ENCODE assay signal across 1 cellular context in the genomic region with DNA sequence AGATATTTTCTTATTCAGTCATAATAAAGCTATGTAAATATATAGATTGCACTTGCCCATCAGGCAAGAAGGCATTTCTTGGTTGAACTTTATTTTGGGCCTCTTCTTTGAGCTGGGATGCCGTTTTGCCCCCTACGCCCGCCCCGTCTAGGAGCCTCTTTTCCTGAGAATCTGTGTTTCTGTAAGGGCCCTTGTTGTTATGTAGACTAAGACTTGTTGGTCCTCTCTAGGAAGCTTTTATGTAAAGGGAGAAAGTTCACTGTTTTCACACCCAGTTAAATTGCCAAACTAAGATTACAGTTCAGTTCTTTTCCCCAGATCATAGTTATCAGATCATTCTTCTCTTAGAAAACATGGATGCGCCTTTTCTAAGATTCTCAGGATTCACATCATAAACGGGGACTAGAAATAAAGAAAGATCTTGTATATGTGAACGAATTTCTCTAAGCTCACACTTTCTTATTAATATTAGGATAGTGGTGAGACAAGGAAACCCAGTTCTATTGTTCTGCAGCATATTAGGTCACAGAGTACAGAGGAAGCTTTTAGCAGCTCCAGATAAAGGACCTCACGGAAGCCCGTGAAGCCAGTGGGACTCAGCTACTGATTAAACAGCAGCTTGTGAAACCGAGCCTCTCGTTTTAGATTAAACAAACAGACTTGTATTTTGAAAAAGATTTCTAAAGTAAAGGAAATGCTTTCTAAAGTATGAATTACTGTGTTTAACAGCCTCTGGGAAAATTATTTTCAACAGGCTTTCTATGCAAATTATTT.
TF ChIP-seq lines count a peak whose summit lies in the region.

No MANE protein-coding gene starts in this region.

TF ChIP-seq in HepG2, 621 proteins besides CTCF, POLR2A, EP300 and RAD21 (continued from another document and continues in another):
- TF ChIP-seq ESRRA (CRISPR knock-in tag; IDR thresholded peaks at IDR 0.05; ENCODE audit: low read depth) (no peak), FOXA1 (IDR thresholded peaks at IDR 0.05) (no peak), FOXA1 (CRISPR knock-in tag; IDR thresholded peaks at IDR 0.05) (0 out of 2 replicates have a peak, but pooled peaks have one; percentile 15), ZNF180 (CRISPR knock-in tag; IDR thresholded peaks at IDR 0.05; ENCODE audit: borderline replicate concordance, low read depth) (no peak), ZNF557 (CRISPR knock-in tag; IDR thresholded peaks at IDR 0.05) (no peak), TBP (CRISPR knock-in tag; IDR thresholded peaks at IDR 0.05) (no peak), ZNF234 (CRISPR knock-in tag; conservative IDR thresholded peaks at IDR 0.05) (no peak), GTF3A (CRISPR knock-in tag; conservative IDR thresholded peaks at IDR 0.05) (no peak), NKX3-1 (CRISPR knock-in tag; IDR thresholded peaks at IDR 0.05) (no peak; the same call in 1 of the 2 replicates), PPARG (CRISPR knock-in tag; conservative IDR thresholded peaks at IDR 0.05) (peak; percentile 46; the same call in 1 of the 2 replicates), EHMT2 (IDR thresholded peaks at IDR 0.05; ENCODE audit: borderline replicate concordance, low read depth, low read length) (no peak), SMARCE1 (IDR thresholded peaks at IDR 0.05; ENCODE audit: borderline replicate concordance) (no peak), PLRG1 (conservative IDR thresholded peaks at IDR 0.05) (no peak), TCF7 (IDR thresholded peaks at IDR 0.05; ENCODE audit: low read depth) (peak; percentile 29), IRF1 (CRISPR knock-in tag; IDR thresholded peaks at IDR 0.05; ENCODE audit: low read depth) (no peak), HNF1A (IDR thresholded peaks at IDR 0.05; ENCODE audit: low read depth) (peak; percentile 38; the same call in 1 of the 2 replicates), HNF1A (CRISPR knock-in tag; IDR thresholded peaks at IDR 0.05; ENCODE audit: borderline replicate concordance) (peak; percentile 52; the same call in 1 of the 2 replicates), CSRNP2 (CRISPR knock-in tag; conservative IDR thresholded peaks at IDR 0.05; ENCODE audit: low read depth) (no peak), JDP2 (CRISPR knock-in tag; IDR thresholded peaks at IDR 0.05; ENCODE audit: borderline replicate concordance) (no peak), ZSCAN9 (CRISPR knock-in tag; IDR thresholded peaks at IDR 0.05; ENCODE audit: borderline replicate concordance) (no peak), ZNF678 (CRISPR knock-in tag; IDR thresholded peaks at IDR 0.05) (no peak), ZSCAN29 (CRISPR knock-in tag; conservative IDR thresholded peaks at IDR 0.05) (0 out of 2 replicates have a peak, but pooled peaks have one; percentile 38), HNRNPH1 (optimal IDR thresholded peaks at IDR 0.05; ENCODE audit: low read depth, low read length) (no peak), KMT2A (CRISPR knock-in tag; IDR thresholded peaks at IDR 0.05) (peak; percentile 59; the same call in 1 of the 2 replicates), NR2F6 (IDR thresholded peaks at IDR 0.05) (peak; percentile 44; the same call in 1 of the 2 replicates), NR2F6 (CRISPR knock-in tag; IDR thresholded peaks at IDR 0.05) (peak; percentile 36; the same call in 1 of the 2 replicates), FOXC1 (CRISPR knock-in tag; IDR thresholded peaks at IDR 0.05; ENCODE audit: borderline replicate concordance) (no peak), CCAR2 (optimal IDR thresholded peaks at IDR 0.05; ENCODE audit: low read depth, low read length) (no peak), ATF4 (CRISPR knock-in tag; IDR thresholded peaks at IDR 0.05) (no peak), BORCS8-MEF2B (CRISPR knock-in tag; IDR thresholded peaks at IDR 0.05) (no peak), AHR (CRISPR knock-in tag; IDR thresholded peaks at IDR 0.05) (no peak), ATAD3A (CRISPR knock-in tag; IDR thresholded peaks at IDR 0.05) (no peak), PCBP2 (optimal IDR thresholded peaks at IDR 0.05; ENCODE audit: low read depth, low read length, poor library complexity, severe bottlenecking) (no peak), FOXP1 (IDR thresholded peaks at IDR 0.05) (no peak), FOXP1 (CRISPR knock-in tag; IDR thresholded peaks at IDR 0.05) (peak; percentile 60; the same call in 1 of the 2 replicates), ELF1 (CRISPR knock-in tag; IDR thresholded peaks at IDR 0.05) (no peak), HES4 (CRISPR knock-in tag; IDR thresholded peaks at IDR 0.05; ENCODE audit: borderline replicate concordance) (no peak)
- TF ChIP-seq, protein P1, sequence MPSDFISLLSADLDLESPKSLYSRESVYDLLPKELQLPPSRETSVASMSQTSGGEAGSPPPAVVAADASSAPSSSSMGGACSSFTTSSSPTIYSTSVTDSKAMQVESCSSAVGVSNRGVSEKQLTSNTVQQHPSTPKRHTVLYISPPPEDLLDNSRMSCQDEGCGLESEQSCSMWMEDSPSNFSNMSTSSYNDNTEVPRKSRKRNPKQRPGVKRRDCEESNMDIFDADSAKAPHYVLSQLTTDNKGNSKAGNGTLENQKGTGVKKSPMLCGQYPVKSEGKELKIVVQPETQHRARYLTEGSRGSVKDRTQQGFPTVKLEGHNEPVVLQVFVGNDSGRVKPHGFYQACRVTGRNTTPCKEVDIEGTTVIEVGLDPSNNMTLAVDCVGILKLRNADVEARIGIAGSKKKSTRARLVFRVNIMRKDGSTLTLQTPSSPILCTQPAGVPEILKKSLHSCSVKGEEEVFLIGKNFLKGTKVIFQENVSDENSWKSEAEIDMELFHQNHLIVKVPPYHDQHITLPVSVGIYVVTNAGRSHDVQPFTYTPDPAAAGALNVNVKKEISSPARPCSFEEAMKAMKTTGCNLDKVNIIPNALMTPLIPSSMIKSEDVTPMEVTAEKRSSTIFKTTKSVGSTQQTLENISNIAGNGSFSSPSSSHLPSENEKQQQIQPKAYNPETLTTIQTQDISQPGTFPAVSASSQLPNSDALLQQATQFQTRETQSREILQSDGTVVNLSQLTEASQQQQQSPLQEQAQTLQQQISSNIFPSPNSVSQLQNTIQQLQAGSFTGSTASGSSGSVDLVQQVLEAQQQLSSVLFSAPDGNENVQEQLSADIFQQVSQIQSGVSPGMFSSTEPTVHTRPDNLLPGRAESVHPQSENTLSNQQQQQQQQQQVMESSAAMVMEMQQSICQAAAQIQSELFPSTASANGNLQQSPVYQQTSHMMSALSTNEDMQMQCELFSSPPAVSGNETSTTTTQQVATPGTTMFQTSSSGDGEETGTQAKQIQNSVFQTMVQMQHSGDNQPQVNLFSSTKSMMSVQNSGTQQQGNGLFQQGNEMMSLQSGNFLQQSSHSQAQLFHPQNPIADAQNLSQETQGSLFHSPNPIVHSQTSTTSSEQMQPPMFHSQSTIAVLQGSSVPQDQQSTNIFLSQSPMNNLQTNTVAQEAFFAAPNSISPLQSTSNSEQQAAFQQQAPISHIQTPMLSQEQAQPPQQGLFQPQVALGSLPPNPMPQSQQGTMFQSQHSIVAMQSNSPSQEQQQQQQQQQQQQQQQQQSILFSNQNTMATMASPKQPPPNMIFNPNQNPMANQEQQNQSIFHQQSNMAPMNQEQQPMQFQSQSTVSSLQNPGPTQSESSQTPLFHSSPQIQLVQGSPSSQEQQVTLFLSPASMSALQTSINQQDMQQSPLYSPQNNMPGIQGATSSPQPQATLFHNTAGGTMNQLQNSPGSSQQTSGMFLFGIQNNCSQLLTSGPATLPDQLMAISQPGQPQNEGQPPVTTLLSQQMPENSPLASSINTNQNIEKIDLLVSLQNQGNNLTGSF (CRISPR knock-in tag; IDR thresholded peaks at IDR 0.05) = no peak
- TF ChIP-seq, protein P2, sequence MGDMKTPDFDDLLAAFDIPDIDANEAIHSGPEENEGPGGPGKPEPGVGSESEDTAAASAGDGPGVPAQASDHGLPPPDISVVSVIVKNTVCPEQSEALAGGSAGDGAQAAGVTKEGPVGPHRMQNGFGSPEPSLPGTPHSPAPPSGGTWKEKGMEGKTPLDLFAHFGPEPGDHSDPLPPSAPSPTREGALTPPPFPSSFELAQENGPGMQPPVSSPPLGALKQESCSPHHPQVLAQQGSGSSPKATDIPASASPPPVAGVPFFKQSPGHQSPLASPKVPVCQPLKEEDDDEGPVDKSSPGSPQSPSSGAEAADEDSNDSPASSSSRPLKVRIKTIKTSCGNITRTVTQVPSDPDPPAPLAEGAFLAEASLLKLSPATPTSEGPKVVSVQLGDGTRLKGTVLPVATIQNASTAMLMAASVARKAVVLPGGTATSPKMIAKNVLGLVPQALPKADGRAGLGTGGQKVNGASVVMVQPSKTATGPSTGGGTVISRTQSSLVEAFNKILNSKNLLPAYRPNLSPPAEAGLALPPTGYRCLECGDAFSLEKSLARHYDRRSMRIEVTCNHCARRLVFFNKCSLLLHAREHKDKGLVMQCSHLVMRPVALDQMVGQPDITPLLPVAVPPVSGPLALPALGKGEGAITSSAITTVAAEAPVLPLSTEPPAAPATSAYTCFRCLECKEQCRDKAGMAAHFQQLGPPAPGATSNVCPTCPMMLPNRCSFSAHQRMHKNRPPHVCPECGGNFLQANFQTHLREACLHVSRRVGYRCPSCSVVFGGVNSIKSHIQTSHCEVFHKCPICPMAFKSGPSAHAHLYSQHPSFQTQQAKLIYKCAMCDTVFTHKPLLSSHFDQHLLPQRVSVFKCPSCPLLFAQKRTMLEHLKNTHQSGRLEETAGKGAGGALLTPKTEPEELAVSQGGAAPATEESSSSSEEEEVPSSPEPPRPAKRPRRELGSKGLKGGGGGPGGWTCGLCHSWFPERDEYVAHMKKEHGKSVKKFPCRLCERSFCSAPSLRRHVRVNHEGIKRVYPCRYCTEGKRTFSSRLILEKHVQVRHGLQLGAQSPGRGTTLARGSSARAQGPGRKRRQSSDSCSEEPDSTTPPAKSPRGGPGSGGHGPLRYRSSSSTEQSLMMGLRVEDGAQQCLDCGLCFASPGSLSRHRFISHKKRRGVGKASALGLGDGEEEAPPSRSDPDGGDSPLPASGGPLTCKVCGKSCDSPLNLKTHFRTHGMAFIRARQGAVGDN (CRISPR knock-in tag; IDR thresholded peaks at IDR 0.05) = no peak
- TF ChIP-seq, protein P3, sequence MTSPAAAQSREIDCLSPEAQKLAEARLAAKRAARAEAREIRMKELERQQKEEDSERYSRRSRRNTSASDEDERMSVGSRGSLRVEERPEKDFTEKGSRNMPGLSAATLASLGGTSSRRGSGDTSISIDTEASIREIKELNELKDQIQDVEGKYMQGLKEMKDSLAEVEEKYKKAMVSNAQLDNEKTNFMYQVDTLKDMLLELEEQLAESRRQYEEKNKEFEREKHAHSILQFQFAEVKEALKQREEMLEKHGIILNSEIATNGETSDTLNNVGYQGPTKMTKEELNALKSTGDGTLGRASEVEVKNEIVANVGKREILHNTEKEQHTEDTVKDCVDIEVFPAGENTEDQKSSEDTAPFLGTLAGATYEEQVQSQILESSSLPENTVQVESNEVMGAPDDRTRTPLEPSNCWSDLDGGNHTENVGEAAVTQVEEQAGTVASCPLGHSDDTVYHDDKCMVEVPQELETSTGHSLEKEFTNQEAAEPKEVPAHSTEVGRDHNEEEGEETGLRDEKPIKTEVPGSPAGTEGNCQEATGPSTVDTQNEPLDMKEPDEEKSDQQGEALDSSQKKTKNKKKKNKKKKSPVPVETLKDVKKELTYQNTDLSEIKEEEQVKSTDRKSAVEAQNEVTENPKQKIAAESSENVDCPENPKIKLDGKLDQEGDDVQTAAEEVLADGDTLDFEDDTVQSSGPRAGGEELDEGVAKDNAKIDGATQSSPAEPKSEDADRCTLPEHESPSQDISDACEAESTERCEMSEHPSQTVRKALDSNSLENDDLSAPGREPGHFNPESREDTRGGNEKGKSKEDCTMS (CRISPR knock-in tag; conservative IDR thresholded peaks at IDR 0.05) = no peak
